15 cellular contexts compared by ENCODE assay signal in the genomic region with DNA sequence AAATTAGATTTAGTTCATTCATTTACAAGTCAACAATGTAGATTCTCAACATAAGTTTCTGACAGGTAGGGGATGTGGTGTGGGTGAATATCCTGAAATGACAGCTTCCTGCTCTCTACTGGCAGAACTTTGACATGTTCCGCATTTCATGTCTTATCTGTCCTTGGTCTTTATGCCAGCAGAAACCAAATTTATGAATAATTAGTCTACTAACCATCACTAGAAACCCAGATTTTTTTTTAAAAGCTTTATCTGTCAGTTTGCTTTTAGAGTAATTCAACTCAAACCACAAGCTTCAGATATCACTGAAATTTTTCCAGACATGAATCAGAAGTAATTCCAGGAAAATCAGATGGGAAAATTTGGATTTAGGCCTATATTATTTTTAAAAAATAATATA. TPM values are rescaled to one million over a fixed set of nuclear protein-coding genes. Genes with fewer than 3 reads are reported as not detected.
DNase-seq lines count a peak whose midpoint lies in the region; ATAC-seq, FAIRE-seq and TF ChIP-seq lines count a peak whose summit lies in the region.
"Had no signal": no experiment of that assay in that cellular context is flagged by ENCODE, and none has a peak within 500 bp of the region (broad histone marks: within the 10 kb centered on the region; RNA-seq: fewer than 3 reads in every experiment).

No MANE protein-coding gene starts in this region.

- no TSS peak for BruUV-seq in IMR-90 (replicated peaks; lab: Mats Ljungman, UMichigan)

- H3K9ac ChIP-seq in IMR-90 (ENCODE audit: low read depth, low read length): no peak overlapping the region

- POLR2A ChIA-PET in IMR-90 (lab: Charles Lee; ENCODE audit: unreplicated experiment): no interaction called here
- POLR2A ChIA-PET in activated CD8-positive, alpha-beta T cell treated with anti-CD3 and anti-CD28 coated beads, Interleukin-2, amount 10 ng/mL, durations not matched to agents 7 days and 5 days (lab: Charles Lee): interaction anchor here (0.6 to 1.3 kb wide), 4 partner anchors 14 to 231 kb away, joined by 3 to 5 read pairs (median 3); a partner anchor contains a TSS

- H2AK5ac ChIP-seq in IMR-90 (ENCODE audit: low read depth, low read length): no peak overlapping the region

- H3K79me1 ChIP-seq in IMR-90 (ENCODE audit: low read depth in 1 of 2, low read length in 2 of 2): no peaks in the 10 kb centered on the region

- H3K4ac ChIP-seq in IMR-90 (ENCODE audit: low read depth, low read length): no peak overlapping the region; the same call in 1 of the 2 replicates

- H3K4me1 ChIP-seq in CD4-positive, CD25-positive, alpha-beta regulatory T cell (ENCODE audit: control insufficient read depth, insufficient read depth, low read length, poor library complexity, severe bottlenecking): peaks cover 5% of the 10 kb centered on the region
- peaks cover 2% of the 10 kb centered on the region; the same call in 1 of the 2 replicates for H3K4me1 ChIP-seq in IMR-90 (ENCODE audit: control insufficient read depth, insufficient read depth, low read length)
- H3K4me1 ChIP-seq in aorta (ENCODE audit: control insufficient read depth in 1 of 2, insufficient read depth in 2 of 2, low read length in 2 of 2): no peaks in the 10 kb centered on the region
- H3K4me1 ChIP-seq: BE2C, right lobe of liver, upper lobe of right lung had no signal

- peak overlapping the region; percentile 84; the same call in 1 of the 2 replicates for H3K18ac ChIP-seq in IMR-90 (ENCODE audit: low read depth, low read length)

- H4K5ac ChIP-seq in IMR-90 (ENCODE audit: low read depth, low read length): no peak overlapping the region

- no peak overlapping the region for H2BK15ac ChIP-seq in IMR-90 (ENCODE audit: low read depth, low read length)

- H2AK9ac ChIP-seq in IMR-90 (replicated peaks; ENCODE audit: low read depth, low read length, poor library complexity): no peak overlapping the region

- H3K9me3 Mint-ChIP-seq in CD4-positive, CD25-positive, alpha-beta regulatory T cell: no peaks in the 10 kb centered on the region
- H3K9me3 Mint-ChIP-seq in activated CD8-positive, alpha-beta T cell treated with anti-CD3 and anti-CD28 coated beads, Interleukin-2, amount 10 ng/mL, durations not matched to agents 7 days and 5 days (ENCODE audit: insufficient read depth): no peaks in the 10 kb centered on the region

- peaks cover 4% of the 10 kb centered on the region; the same call in 1 of the 2 replicates for H3K9me1 ChIP-seq in IMR-90 (ENCODE audit: insufficient read depth, low read length)

- H3K4me2 ChIP-seq in IMR-90 (ENCODE audit: low read depth, low read length): 0 out of 2 replicates have a peak overlapping the region, but pooled peaks have one; percentile 28

- 0 out of 2 replicates have a peak overlapping the region, but pooled peaks have one; percentile 73 for H3K14ac ChIP-seq in IMR-90 (replicated peaks; ENCODE audit: low read depth, low read length)

- no peaks in the 10 kb centered on the region for H3K27me3 ChIP-seq in CD4-positive, CD25-positive, alpha-beta regulatory T cell (ENCODE audit: control insufficient read depth, insufficient read depth, low read length)
- H3K27me3 ChIP-seq in IMR-90 (ENCODE audit: control insufficient read depth, insufficient read depth, low read length): no peaks in the 10 kb centered on the region
- H3K27me3 ChIP-seq in aorta (ENCODE audit: control insufficient read depth in 1 of 2, insufficient read depth in 2 of 2, low read length in 1 of 2): no peaks in the 10 kb centered on the region
- H3K27me3 ChIP-seq: BE2C, right lobe of liver, upper lobe of right lung had no signal

- no peak overlapping the region for H2BK120ac ChIP-seq in IMR-90 (ENCODE audit: low read depth, low read length)

- no peak overlapping the region for H3K27ac Mint-ChIP-seq in CD4-positive, CD25-positive, alpha-beta regulatory T cell
- H3K27ac Mint-ChIP-seq in activated CD8-positive, alpha-beta T cell treated with anti-CD3 and anti-CD28 coated beads, Interleukin-2, amount 10 ng/mL, durations not matched to agents 7 days and 5 days: no peak overlapping the region

- peaks cover 2 to 6% (median 4%) of the 10 kb centered on the region in 4 donors for H3K4me1 Mint-ChIP-seq in CD4-positive, CD25-positive, alpha-beta regulatory T cell
- peaks cover 19% of the 10 kb centered on the region for H3K4me1 Mint-ChIP-seq in activated CD8-positive, alpha-beta T cell treated with anti-CD3 and anti-CD28 coated beads, Interleukin-2, amount 10 ng/mL, durations not matched to agents 7 days and 5 days (ENCODE audit: low read depth)

- in situ Hi-C loops in IMR-90 (cut with MboI; ENCODE audit: low sequenced_read_pairs) (loop anchor here (10.0 kb wide), 1 partner anchor 822 kb away; no protein-coding TSS in a partner anchor), GM13976 (cut with MboI; ENCODE audit: low sequenced_read_pairs, unreplicated experiment) (loop anchor here (10.0 to 25.0 kb wide), 2 partner anchors 192 to 379 kb away; a partner anchor contains a TSS)

- peak in 2 of 3 donors; percentile 46 to 69 for DNase-seq in CD4-positive, CD25-positive, alpha-beta regulatory T cell
- DNase-seq in IMR-90: no peak
- DNase-seq in activated CD8-positive, alpha-beta T cell treated with anti-CD3 and anti-CD28 coated beads, Interleukin-2, amount 10 ng/mL, durations not matched to agents 7 days and 5 days: peak; percentile 43
- no peak for DNase-seq in D721Med (ENCODE audit: insufficient read length, low spot score)
- no peak for DNase-seq in aorta
- DNase-seq in GM19238 (ENCODE audit: insufficient read length, low spot score): no peak
- no peak for DNase-seq in GM13976 (ENCODE audit: low spot score)
- DNase-seq: BE2C, NCI-H1930, right lobe of liver, upper lobe of right lung had no signal

- no peak overlapping the region for H2BK20ac ChIP-seq in IMR-90 (ENCODE audit: low read depth, low read length)

- no peak overlapping the region for H4K91ac ChIP-seq in IMR-90 (ENCODE audit: insufficient read depth, low read depth, low read length)

- no peak overlapping the region for H3K4me3 ChIP-seq in CD4-positive, CD25-positive, alpha-beta regulatory T cell (ENCODE audit: low read depth, low read length)
- no peak overlapping the region for H3K4me3 ChIP-seq in IMR-90 (ENCODE audit: insufficient read depth, low read depth, low read length)
- H3K4me3 ChIP-seq in aorta (ENCODE audit: low read length in 2 of 2): no peak overlapping the region
- H3K4me3 ChIP-seq: right lobe of liver, upper lobe of right lung had no signal

- H4K20me1 ChIP-seq in IMR-90 (ENCODE audit: insufficient read depth, low read length): no peaks in the 10 kb centered on the region

- CTCF ChIA-PET in IMR-90 (lab: Yijun Ruan, JAX): interaction anchor here (1.0 to 1.3 kb wide), 2 partner anchors 16 to 212 kb away, joined by 3 to 4 read pairs; no protein-coding TSS in a partner anchor
- CTCF ChIA-PET in activated CD8-positive, alpha-beta T cell treated with anti-CD3 and anti-CD28 coated beads, Interleukin-2, amount 10 ng/mL, durations not matched to agents 7 days and 5 days (lab: Charles Lee): interaction anchor here (0.8 to 3.6 kb wide), 16 partner anchors 10 to 287 kb away, joined by 3 to 40 read pairs (median 4); a partner anchor contains a TSS

- H2BK5ac ChIP-seq in IMR-90 (ENCODE audit: low read depth, low read length, poor library complexity, severe bottlenecking): no peak overlapping the region

- TF ChIP-seq RAD21 in IMR-90 (IDR thresholded peaks at IDR 0.05; ENCODE audit: low read length): no peak

- H3K4me3 Mint-ChIP-seq in CD4-positive, CD25-positive, alpha-beta regulatory T cell: peak overlapping the region in 1 of 4 donors; percentile 73
- no peak overlapping the region for H3K4me3 Mint-ChIP-seq in activated CD8-positive, alpha-beta T cell treated with anti-CD3 and anti-CD28 coated beads, Interleukin-2, amount 10 ng/mL, durations not matched to agents 7 days and 5 days

- no peak overlapping the region for H3K56ac ChIP-seq in IMR-90 (ENCODE audit: extremely low read depth, insufficient read depth, low read length)

- H3K36me3 Mint-ChIP-seq in CD4-positive, CD25-positive, alpha-beta regulatory T cell: peaks cover 38% of the 10 kb centered on the region
- peaks cover 45% of the 10 kb centered on the region for H3K36me3 Mint-ChIP-seq in activated CD8-positive, alpha-beta T cell treated with anti-CD3 and anti-CD28 coated beads, Interleukin-2, amount 10 ng/mL, durations not matched to agents 7 days and 5 days (ENCODE audit: low read depth)

- 0 out of 4 replicates have a peak overlapping the region, but pooled peaks of 1 of the 2 experiments have one; percentile 42 for H4K8ac ChIP-seq in IMR-90 (ENCODE audit: low read depth in 2 of 2, low read length in 2 of 2)

- H3K36me3 ChIP-seq in CD4-positive, CD25-positive, alpha-beta regulatory T cell (ENCODE audit: control insufficient read depth, insufficient read depth, low read length): peaks cover 9% of the 10 kb centered on the region
- H3K36me3 ChIP-seq in IMR-90 (ENCODE audit: control insufficient read depth, insufficient read depth, low read length) (peaks cover 2% of the 10 kb centered on the region; the same call in 1 of the 2 replicates), aorta (ENCODE audit: control insufficient read depth in 1 of 2, insufficient read depth in 2 of 2, low read length in 1 of 2) (peaks cover 0 to 2% of the 10 kb centered on the region in 2 donors)

- no peak for TF ChIP-seq CTCF in IMR-90 (conservative IDR thresholded peaks at IDR 0.05; ENCODE audit: low read depth, low read length)
- no peak for TF ChIP-seq CTCF in D721Med (IDR thresholded peaks at IDR 0.05; ENCODE audit: insufficient read depth, missing control alignments)
- no peak for TF ChIP-seq CTCF in GM13976 (IDR thresholded peaks at IDR 0.05; ENCODE audit: borderline replicate concordance, control extremely low read depth, extremely low read depth, insufficient read depth, missing control alignments)

- WGBS in IMR-90 (ENCODE audit: extremely low coverage in 2 of 2, insufficient read length in 1 of 2), 2 experiments: no CpG with 5 or more reads among the region's 1 CpG
- WGBS in aorta, 2 donors: 82 to 90% methylated on average over 1 of the region's 1 CpG

- H2AFZ ChIP-seq in IMR-90 (replicated peaks; ENCODE audit: low read length, poor library complexity): no peak overlapping the region

- H3K27ac ChIP-seq in CD4-positive, CD25-positive, alpha-beta regulatory T cell (ENCODE audit: insufficient read depth, low read length, poor library complexity, severe bottlenecking): no peak overlapping the region
- H3K27ac ChIP-seq in IMR-90 (ENCODE audit: insufficient read depth, low read length) (no peak overlapping the region), aorta (ENCODE audit: low read depth in 1 of 2, low read length in 2 of 2) (no peak overlapping the region)
- H3K27ac ChIP-seq: right lobe of liver, upper lobe of right lung, VCaP had no signal

- no peak overlapping the region for H3K23ac ChIP-seq in IMR-90 (ENCODE audit: low read depth, low read length)

- FAIRE-seq in D721Med (lab: Jason Lieb, UNC): no peak
- FAIRE-seq: HepG2 had no signal

- intact Hi-C loops in IMR-90 (cut with micrococcal nuclease): no loop called here
- intact Hi-C loops in aorta (cut with DNase I): no loop called here

- no peaks in the 10 kb centered on the region for H3K9me3 ChIP-seq in CD4-positive, CD25-positive, alpha-beta regulatory T cell (ENCODE audit: control insufficient read depth in 2 of 2, low read length in 2 of 2)
- no peaks in the 10 kb centered on the region for H3K9me3 ChIP-seq in IMR-90 (ENCODE audit: control insufficient read depth, insufficient read depth, low read length)
- no peaks in the 10 kb centered on the region for H3K9me3 ChIP-seq in aorta (ENCODE audit: control insufficient read depth, low read length)
- H3K9me3 ChIP-seq: BE2C, right lobe of liver, upper lobe of right lung had no signal

- dilution Hi-C loops in IMR-90 (cut with HindIII; ENCODE audit: low sequenced_read_pairs, unreplicated experiment): no loop called here

- TF ChIP-seq POLR2A in IMR-90 (IDR thresholded peaks at IDR 0.05; ENCODE audit: low read depth, low read length): no peak

- peaks cover 5% of the 10 kb centered on the region for H3K27me3 Mint-ChIP-seq in CD4-positive, CD25-positive, alpha-beta regulatory T cell
- H3K27me3 Mint-ChIP-seq in activated CD8-positive, alpha-beta T cell treated with anti-CD3 and anti-CD28 coated beads, Interleukin-2, amount 10 ng/mL, durations not matched to agents 7 days and 5 days (ENCODE audit: low read depth): no peaks in the 10 kb centered on the region

- peak; percentile 73 to 75 for ATAC-seq in CD4-positive, CD25-positive, alpha-beta regulatory T cell (ENCODE audit: low read depth in 2 of 2)
- peak; percentile 47 for ATAC-seq in GM19463 (IDR thresholded peaks at IDR 0.05; ENCODE audit: unreplicated experiment)
- ATAC-seq in IMR-90 (ENCODE audit: low read depth): no peak
- ATAC-seq in activated CD8-positive, alpha-beta T cell treated with anti-CD3 and anti-CD28 coated beads, Interleukin-2, amount 10 ng/mL, durations not matched to agents 7 days and 5 days: peak; percentile 73
- no peak for ATAC-seq in aorta (ENCODE audit: low FRiP score)
- ATAC-seq: esophagus mucosa, HepG2, right lobe of liver had no signal

RNA-seq across cellular contexts. Expression of a gene that starts 17.9 kb away (rescaled TPM):
- total RNA-seq in CD4-positive, CD25-positive, alpha-beta regulatory T cell: 3.9 TPM
- 1 to 10 TPM; 5.8 to 8.8 (median 8.1) TPM for polyA plus RNA-seq in CD4-positive, CD25-positive, alpha-beta regulatory T cell
- total RNA-seq in IMR-90 (2012; rRNA removed): 7.3 and 8.9 TPM in 2 replicates
- 7.4 and 7.9 TPM in 2 replicates for polyA plus RNA-seq in IMR-90 (2012; rRNA removed)
- polyA plus RNA-seq in IMR-90 (2012; cell fraction: cytosol; rRNA removed): 3.7 TPM in 2 replicates
- 1.1 and 3.2 TPM in 2 replicates for polyA plus RNA-seq in IMR-90 (2012; cell fraction: nucleus; rRNA removed; ENCODE audit: low replicate concordance)
- 10 to 100 TPM; 21.3 to 21.9 TPM for total RNA-seq in activated CD8-positive, alpha-beta T cell treated with anti-CD3 and anti-CD28 coated beads, Interleukin-2, amount 10 ng/mL, durations not matched to agents 7 days and 5 days
- total RNA-seq in aorta: 1 to 10 TPM; 6.6 to 7.6 TPM
- 1 to 10 TPM; 1.8 to 3.6 TPM for polyA plus RNA-seq in aorta

Comparison
In these comparisons a context has a peak if more than half of its experiments do, and no peak if none do; other contexts are left out.
1. ATAC-seq: peak in CD4-positive, CD25-positive, alpha-beta regulatory T cell (2 of 2), GM19463 (single experiment) and activated CD8-positive, alpha-beta T cell treated with anti-CD3 and anti-CD28 coated beads, Interleukin-2, amount 10 ng/mL, durations not matched to agents 7 days and 5 days (single experiment); none in IMR-90 (single experiment) and aorta (single experiment).
2. DNase-seq: peak in CD4-positive, CD25-positive, alpha-beta regulatory T cell (2 of 3) and activated CD8-positive, alpha-beta T cell treated with anti-CD3 and anti-CD28 coated beads, Interleukin-2, amount 10 ng/mL, durations not matched to agents 7 days and 5 days (single experiment); none in IMR-90 (single experiment), D721Med (single experiment), aorta (0 of 2), GM19238 (single experiment) and GM13976 (single experiment).